ENCODE assay signal across 9 cellular contexts in the genomic region with DNA sequence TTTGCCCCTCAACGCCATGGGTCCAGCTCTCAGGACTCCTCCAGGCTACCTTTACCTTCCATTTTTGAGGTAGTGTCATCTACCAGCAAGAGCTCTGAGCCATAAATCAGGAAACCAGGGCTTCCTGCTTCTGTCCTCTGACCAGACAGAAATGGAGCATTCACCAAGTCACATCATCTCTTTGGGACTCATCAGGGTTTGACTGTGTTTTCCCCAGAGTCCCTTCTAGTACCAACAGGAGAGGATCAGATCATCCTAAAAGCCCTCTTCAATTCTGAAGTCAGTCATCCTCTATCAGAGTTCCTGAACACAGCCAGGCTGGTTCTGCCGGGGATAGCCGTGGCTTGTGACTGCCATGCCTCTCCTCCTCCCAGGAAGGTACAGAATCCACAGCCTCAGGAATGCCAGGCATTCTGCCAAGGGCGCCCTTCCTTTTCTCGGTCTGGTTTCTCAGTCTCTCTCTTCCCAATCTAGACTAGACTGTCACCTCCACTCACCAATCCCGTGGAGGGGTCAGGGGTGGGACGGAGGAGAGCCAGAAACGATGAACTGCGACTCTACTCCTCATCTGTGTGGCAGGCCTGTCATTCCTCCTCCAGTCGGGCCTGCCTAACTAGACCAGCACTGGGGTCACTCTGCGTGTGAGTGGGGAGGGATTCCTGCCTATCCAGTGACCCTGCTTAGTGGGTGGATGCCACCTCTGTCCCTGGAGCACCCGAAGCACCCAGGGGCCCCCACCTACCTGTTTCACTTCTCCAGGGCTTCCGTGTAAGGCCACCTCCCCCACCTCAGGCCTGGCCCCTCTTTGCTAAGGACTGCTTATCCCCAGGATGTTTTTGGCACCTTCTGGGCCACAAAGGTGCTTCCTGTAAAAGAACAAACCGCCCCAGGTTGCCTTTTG. TPM values are rescaled to one million over a fixed set of nuclear protein-coding genes. Genes with fewer than 3 reads are reported as not detected.
A peak's percentile ranks its signal among the peaks of the same experiment; 100 is the strongest.
DNase-seq lines count a peak whose midpoint lies in the region; TF ChIP-seq lines count a peak whose summit lies in the region.
"Had no signal": no experiment of that assay in that cellular context is flagged by ENCODE, and none has a peak within 500 bp of the region (broad histone marks: within the 10 kb centered on the region; RNA-seq: fewer than 3 reads in every experiment).

No MANE protein-coding gene starts in this region.

- no peaks in the 10 kb centered on the region for H3K36me3 ChIP-seq in ascending aorta
- no peaks in the 10 kb centered on the region for H3K36me3 ChIP-seq in subcutaneous abdominal adipose tissue (ENCODE audit: control insufficient read depth in 5 of 5, insufficient read depth in 5 of 5, low read length in 5 of 5)

- peak; percentile 54 for DNase-seq in activated CD4-positive, alpha-beta T cell treated with anti-CD3 and anti-CD28 coated beads for 48 hours
- DNase-seq in activated CD4-positive, alpha-beta T cell treated with anti-CD3 and anti-CD28 coated beads for 1 hour = no peak
- DNase-seq in NCI-H187 treated with DMSO at 0.1 percent for 48 hours (lab: John Stamatoyannopoulos, UW) (peak; percentile 24), ascending aorta (ENCODE audit: low spot score in 2 of 2) (no peak), NCI-H526 treated with DMSO at 0.1 percent for 48 hours (lab: John Stamatoyannopoulos, UW) (no peak), GF-D8 (lab: John Stamatoyannopoulos, UW) (no peak)

- H3K4me1 ChIP-seq in ascending aorta = peaks cover 0 to 13% of the 10 kb centered on the region in 2 donors
- peaks cover 5 to 56% (median 44%) of the 10 kb centered on the region in 5 donors for H3K4me1 ChIP-seq in subcutaneous abdominal adipose tissue (ENCODE audit: control insufficient read depth in 5 of 5, insufficient read depth in 5 of 5, low read length in 5 of 5)

- no peaks in the 10 kb centered on the region for H3K9me3 ChIP-seq in ascending aorta
- no peaks in the 10 kb centered on the region for H3K9me3 ChIP-seq in subcutaneous abdominal adipose tissue (ENCODE audit: control insufficient read depth in 5 of 5, low read length in 5 of 5)

- no peaks in the 10 kb centered on the region for H3K27me3 ChIP-seq in ascending aorta
- H3K27me3 ChIP-seq in layer of hippocampus (ENCODE audit: control insufficient read depth, insufficient read depth, low read length) = no peaks in the 10 kb centered on the region
- no peaks in the 10 kb centered on the region for H3K27me3 ChIP-seq in subcutaneous abdominal adipose tissue (ENCODE audit: control insufficient read depth in 5 of 5, insufficient read depth in 4 of 5, low read length in 5 of 5)

- H3K9ac ChIP-seq in subcutaneous abdominal adipose tissue (ENCODE audit: low read length in 5 of 5) = no peak overlapping the region

- peak overlapping the region; percentile 31 to 51 for H3K27ac ChIP-seq in ascending aorta
- H3K27ac ChIP-seq in layer of hippocampus (ENCODE audit: low read depth, low read length) = peak overlapping the region; percentile 96
- peak overlapping the region; percentile 74 for H3K27ac ChIP-seq in subcutaneous abdominal adipose tissue (ENCODE audit: low read depth, low read length)
- H3K27ac ChIP-seq: C4-2B had no signal

- H3K4me3 ChIP-seq in ascending aorta = no peak overlapping the region
- no peak overlapping the region for H3K4me3 ChIP-seq in subcutaneous abdominal adipose tissue (ENCODE audit: low read depth in 1 of 5, low read length in 5 of 5)

- intact Hi-C loops in ascending aorta (cut with DNase I) = no loop called here

- TF ChIP-seq CTCF in ascending aorta (IDR thresholded peaks at IDR 0.05) = no peak

RNA-seq across cellular contexts. Expression of a gene that starts 30.9 kb away (rescaled TPM):
- total RNA-seq in ascending aorta = 241 TPM

Comparison
In these comparisons a context has a peak if more than half of its experiments do, and no peak if none do; other contexts are left out.
1. DNase-seq: peak in activated CD4-positive, alpha-beta T cell treated with anti-CD3 and anti-CD28 coated beads for 48 hours (single experiment) and NCI-H187 treated with DMSO at 0.1 percent for 48 hours (single experiment); none in activated CD4-positive, alpha-beta T cell treated with anti-CD3 and anti-CD28 coated beads for 1 hour (single experiment), ascending aorta (0 of 2), NCI-H526 treated with DMSO at 0.1 percent for 48 hours (single experiment) and GF-D8 (single experiment).
2. H3K27ac ChIP-seq: peak in every context shown above with its lines; median percentile 96 in layer of hippocampus; 74 in subcutaneous abdominal adipose tissue; 41 in ascending aorta.